1 cellular context compared by ENCODE assay signal in the genomic region with DNA sequence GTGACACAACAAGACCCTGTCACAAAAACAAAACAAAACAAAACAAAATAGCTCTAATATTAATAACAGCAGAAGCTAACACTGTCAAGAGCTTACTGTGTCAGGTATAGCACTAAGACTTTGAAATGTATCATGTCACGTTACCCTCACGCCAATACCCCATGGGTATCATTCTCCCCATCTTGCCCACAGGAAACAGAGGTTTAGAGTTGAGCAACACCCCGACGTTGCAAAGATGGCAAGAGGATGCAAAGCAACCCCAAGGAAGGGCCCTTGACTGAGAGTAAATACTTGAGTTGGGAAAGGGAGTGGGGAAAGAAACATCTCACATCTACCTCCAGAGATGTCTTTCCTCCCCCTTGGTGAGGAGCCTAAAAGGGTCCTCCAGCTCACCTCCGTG.
TF ChIP-seq lines count a peak whose summit lies in the region.

No MANE protein-coding gene starts in this region.

TF ChIP-seq in H1, 55 proteins besides CTCF, POLR2A, EP300 and RAD21:
- TF ChIP-seq BRCA1 (IDR thresholded peaks at IDR 0.05; ENCODE audit: low read depth, low read length) (no peak), JUND (IDR thresholded peaks at IDR 0.05; ENCODE audit: low read length) (no peak), CBX8 (IDR thresholded peaks at IDR 0.05; ENCODE audit: borderline replicate concordance, low read depth, low read length) (no peak), SP1 (IDR thresholded peaks at IDR 0.05; ENCODE audit: low read depth, low read length) (no peak), POU5F1 (IDR thresholded peaks at IDR 0.05; ENCODE audit: low read depth, low read length) (no peak), PHF8 (conservative IDR thresholded peaks at IDR 0.05; ENCODE audit: low read depth, low read length) (no peak), NANOG (IDR thresholded peaks at IDR 0.05; ENCODE audit: insufficient read depth, low read depth, low read length, poor library complexity, severe bottlenecking) (no peak), JUN (IDR thresholded peaks at IDR 0.05; ENCODE audit: low read depth, low read length) (no peak), SIN3A (conservative IDR thresholded peaks at IDR 0.05 in 1 of 2, IDR thresholded peaks at IDR 0.05 in 1 of 2; ENCODE audit: low read depth in 1 of 2, low read length in 2 of 2) (no peak), SP4 (IDR thresholded peaks at IDR 0.05; ENCODE audit: low read length) (no peak), RBBP5 (IDR thresholded peaks at IDR 0.05; ENCODE audit: borderline replicate concordance, low read depth, low read length) (no peak), HDAC2 (IDR thresholded peaks at IDR 0.05; ENCODE audit: borderline replicate concordance in 1 of 2, low read depth in 2 of 2, low read length in 2 of 2) (no peak), SAP30 (IDR thresholded peaks at IDR 0.05; ENCODE audit: insufficient read depth, insufficient replicate concordance, low read length) (no peak), SIRT6 (IDR thresholded peaks at IDR 0.05; ENCODE audit: low read length) (no peak)
- TF ChIP-seq, protein P1, sequence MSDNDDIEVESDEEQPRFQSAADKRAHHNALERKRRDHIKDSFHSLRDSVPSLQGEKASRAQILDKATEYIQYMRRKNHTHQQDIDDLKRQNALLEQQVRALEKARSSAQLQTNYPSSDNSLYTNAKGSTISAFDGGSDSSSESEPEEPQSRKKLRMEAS (IDR thresholded peaks at IDR 0.05): no peak
